12 cellular contexts compared by ENCODE assay signal in the genomic region with DNA sequence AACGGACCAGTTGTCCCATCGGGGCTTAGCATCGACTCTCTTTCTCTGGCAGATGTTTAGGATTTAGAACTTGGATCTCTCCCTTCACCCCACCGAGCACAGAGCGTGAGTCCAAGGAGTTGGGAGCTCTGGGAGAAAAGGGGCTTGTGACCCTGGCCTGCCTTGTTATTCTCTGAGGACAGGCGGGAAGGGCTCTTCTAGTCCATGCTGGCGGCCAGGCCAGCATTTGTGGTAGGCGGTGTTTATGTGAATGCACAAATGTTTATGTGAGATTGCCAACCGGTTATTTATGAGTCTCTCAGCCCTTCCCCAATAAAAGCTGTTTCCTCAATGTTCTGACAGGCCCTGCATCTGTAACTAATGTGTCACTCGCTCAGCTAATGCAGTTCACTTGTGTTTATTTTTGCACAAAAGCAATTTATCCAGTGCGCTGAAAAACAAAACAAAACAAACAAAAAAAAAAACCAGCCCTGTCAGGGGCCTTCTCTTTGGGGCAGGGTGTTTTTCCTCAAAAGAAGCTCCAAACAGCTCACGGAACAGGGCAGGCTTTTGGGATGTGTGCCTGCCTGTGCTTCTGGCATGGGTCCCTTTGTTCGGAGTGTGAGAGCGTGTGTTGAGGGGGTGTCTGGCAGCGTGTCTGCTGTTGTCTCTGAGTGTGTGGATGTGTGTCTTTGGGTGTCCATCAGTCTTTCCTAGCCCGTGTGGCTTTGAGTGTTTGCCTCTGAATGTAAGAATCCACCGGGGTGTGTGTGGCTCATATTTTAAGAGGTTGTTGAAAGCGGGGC. TPM values are rescaled to one million over a fixed set of nuclear protein-coding genes. Genes with fewer than 3 reads are reported as not detected.
DNase-seq lines count a peak whose midpoint lies in the region; ATAC-seq and TF ChIP-seq lines count a peak whose summit lies in the region.
"Had no signal": no experiment of that assay in that cellular context is flagged by ENCODE, and none has a peak within 500 bp of the region (broad histone marks: within the 10 kb centered on the region; RNA-seq: fewer than 3 reads in every experiment).

No MANE protein-coding gene starts in this region.

- H2BK12ac ChIP-seq in trophoblast cell (ENCODE audit: low read length), result no peak overlapping the region

- H2AK5ac ChIP-seq in trophoblast cell (ENCODE audit: low read length), result no peak overlapping the region

- H3K27me3 ChIP-seq in sigmoid colon (no peaks in the 10 kb centered on the region), trophoblast cell (ENCODE audit: insufficient read depth, low read length) (no peaks in the 10 kb centered on the region)

- no peak overlapping the region for H3K23ac ChIP-seq in trophoblast cell (ENCODE audit: low read length)

- TF ChIP-seq CTCF in WI38 (IDR thresholded peaks at IDR 0.05; ENCODE audit: low read depth, low read length) (no peak), sigmoid colon (IDR thresholded peaks at IDR 0.05) (no peak)

- H3K36me3 ChIP-seq in sigmoid colon, result no peaks in the 10 kb centered on the region
- no peaks in the 10 kb centered on the region for H3K36me3 ChIP-seq in trophoblast cell (ENCODE audit: control insufficient read depth in 1 of 2, insufficient read depth in 2 of 2, low read length in 2 of 2)

- no peak overlapping the region for H2BK120ac ChIP-seq in trophoblast cell (ENCODE audit: insufficient read depth, low read length, poor library complexity)

- no peak overlapping the region for H3K4ac ChIP-seq in trophoblast cell (ENCODE audit: low read depth, low read length)

- no peak overlapping the region for H3K4me2 ChIP-seq in trophoblast cell (ENCODE audit: low read length)

- H3K9me3 ChIP-seq in sigmoid colon, result no peaks in the 10 kb centered on the region
- no peaks in the 10 kb centered on the region for H3K9me3 ChIP-seq in trophoblast cell (ENCODE audit: insufficient read depth, low read depth, low read length)

- H4K91ac ChIP-seq in trophoblast cell (ENCODE audit: low read depth, low read length), result no peak overlapping the region

- H3K4me3 ChIP-seq in WI38 (ENCODE audit: low read depth, low read length), result 0 out of 2 replicates have a peak overlapping the region, but pooled peaks have one; percentile 30
- H3K4me3 ChIP-seq in sigmoid colon, result peak overlapping the region in 1 of 4 donors; percentile 3
- no peak overlapping the region for H3K4me3 ChIP-seq in trophoblast cell (ENCODE audit: low read depth, low read length)
- H3K4me3 ChIP-seq: lung had no signal

- 53 to 58% methylated on average over 18 of the region's 18 CpGs for WGBS in sigmoid colon, 2 donors
- no CpG with 5 or more reads among the region's 18 CpGs for WGBS in trophoblast cell (ENCODE audit: extremely low coverage, insufficient coverage, insufficient read length)

- DNase-seq in EL, result peak; percentile 16
- no peak for DNase-seq in left cardiac atrium
- DNase-seq in sigmoid colon, result peak; percentile 89
- no peak for DNase-seq in pons (ENCODE audit: low spot score)
- no peak for DNase-seq in effector CD4-positive, alpha-beta T cell
- DNase-seq in trophoblast cell, result no peak
- no peak for DNase-seq in KG1 (lab: John Stamatoyannopoulos, UW)
- DNase-seq: cortex of kidney; DMS79; stimulated activated CD4-positive, alpha-beta T cell treated with anti-CD3 and anti-CD28 coated beads, Interleukin-4, amount 100 ng/mL, for 24 hours had no signal

- no peak overlapping the region for H3K14ac ChIP-seq in trophoblast cell (ENCODE audit: low read length)

- peak; percentile 36 to 58 for ATAC-seq in left cardiac atrium

- no peak overlapping the region for H2BK5ac ChIP-seq in trophoblast cell (ENCODE audit: low read depth, low read length, poor library complexity)

- TF ChIP-seq EP300 in sigmoid colon (IDR thresholded peaks at IDR 0.05), result peak in 3 of 4 donors; percentile 1 to 60 (median 45)

- H3K79me1 ChIP-seq in trophoblast cell (ENCODE audit: low read length), result no peaks in the 10 kb centered on the region

- H3K9ac ChIP-seq in trophoblast cell (ENCODE audit: low read length), result no peak overlapping the region

- intact Hi-C loops in left cardiac atrium (cut with DNase I) (loop anchor here in 1 of 2 donors (10.0 kb wide), 1 partner anchor 280 kb away; no protein-coding TSS in a partner anchor), sigmoid colon (cut with DNase I) (loop anchor here (5.0 kb wide), 1 partner anchor 87 kb away; no protein-coding TSS in a partner anchor)

- no peaks in the 10 kb centered on the region for H3K79me2 ChIP-seq in trophoblast cell (ENCODE audit: control insufficient read depth, insufficient read depth, low read length, poor library complexity)

- no peak for TF ChIP-seq POLR2A in sigmoid colon (IDR thresholded peaks at IDR 0.05)

- no peak overlapping the region for H3K18ac ChIP-seq in trophoblast cell (ENCODE audit: low read length)

- H3K27ac ChIP-seq in sigmoid colon, result peak overlapping the region; percentile 71 to 79 (median 74)
- H3K27ac ChIP-seq in trophoblast cell (ENCODE audit: low read depth, low read length), result no peak overlapping the region

- peaks cover 0 to 55% (median 47%) of the 10 kb centered on the region in 4 donors for H3K4me1 ChIP-seq in sigmoid colon
- no peaks in the 10 kb centered on the region for H3K4me1 ChIP-seq in trophoblast cell (ENCODE audit: control insufficient read depth in 1 of 2, insufficient read depth in 2 of 2, low read length in 2 of 2)

- no peak overlapping the region for H4K8ac ChIP-seq in trophoblast cell (ENCODE audit: low read depth, low read length)

- no peak overlapping the region for H4K12ac ChIP-seq in trophoblast cell (ENCODE audit: low read depth, low read length)

- no peak overlapping the region for H2AFZ ChIP-seq in trophoblast cell (ENCODE audit: insufficient read depth, low read length, poor library complexity)

RNA-seq across cellular contexts. Expression of a gene that starts 52.7 kb away (rescaled TPM):
- total RNA-seq in left cardiac atrium (1 to 10 TPM; 2.5 to 3.4 TPM), sigmoid colon (1 to 10 TPM; 2.5 to 5.6 (median 3.5) TPM)
- 10 to 100 TPM in 2 of 3 donors, 1 to 10 TPM in 1; 8.3 to 37.9 (median 12.6) TPM for polyA plus RNA-seq in sigmoid colon
- polyA plus RNA-seq in trophoblast cell (2013), result 14.8 and 15.0 TPM in 2 replicates

Comparison
In these comparisons a context has a peak if more than half of its experiments do, and no peak if none do; other contexts are left out.
1. DNase-seq: peak in EL (single experiment) and sigmoid colon (single experiment); none in left cardiac atrium (single experiment), pons (single experiment), effector CD4-positive, alpha-beta T cell (single experiment), trophoblast cell (0 of 2) and KG1 (single experiment).